8 cellular contexts compared by ENCODE assay signal in genomic region chr16:85253127-85253941, GRCh38.
DNase-seq lines count a peak whose midpoint lies in the region; ATAC-seq lines count a peak whose summit lies in the region.

No MANE protein-coding gene starts in this region.

- ATAC-seq in GM21825 (IDR thresholded peaks at IDR 0.05; ENCODE audit: unreplicated experiment), result peak; percentile 50
- ATAC-seq in GM18867 (IDR thresholded peaks at IDR 0.05; ENCODE audit: unreplicated experiment), result no peak

- intact Hi-C loops in head of caudate nucleus (cut with DNase I), result no loop called here

- peak in 9 of 14 donors; percentile 20 to 69 (median 39) for DNase-seq in C1 segment of cervical spinal cord (lab: John Stamatoyannopoulos, UW)
- DNase-seq in RKO (ENCODE audit: low spot score), result peak; percentile 30
- peak; percentile 32 for DNase-seq in activated gamma-delta T cell (lab: John Stamatoyannopoulos, UW)
- peak in 41 of 42 donors; percentile 49 to 88 (median 74) for DNase-seq in head of caudate nucleus
- peak; percentile 91 for DNase-seq in retina
- no peak for DNase-seq in NCI-H2029 (lab: John Stamatoyannopoulos, UW)
